ENCODE assay signal across 10 cellular contexts in the genomic region with DNA sequence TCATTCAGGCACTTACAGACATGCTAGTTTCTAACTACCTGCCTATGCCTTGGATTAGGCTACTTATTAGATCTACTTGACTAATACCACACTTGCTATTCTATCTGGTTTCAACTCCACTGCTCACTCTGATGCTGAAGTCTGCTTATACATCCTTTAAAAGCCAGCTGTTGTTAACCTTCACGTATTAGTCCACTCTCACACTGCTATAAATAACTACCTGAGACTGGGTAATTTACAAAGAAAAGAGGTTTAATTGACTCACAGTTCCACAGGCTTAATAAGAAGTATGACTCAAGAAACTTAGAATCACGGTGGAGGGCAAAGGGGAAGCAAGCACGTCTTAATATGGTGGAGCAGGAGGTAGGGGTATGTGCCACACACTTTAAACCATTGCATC. TPM values are rescaled to one million over a fixed set of nuclear protein-coding genes. Genes with fewer than 3 reads are reported as not detected.
A peak's percentile ranks its signal among the peaks of the same experiment; 100 is the strongest.
DNase-seq lines count a peak whose midpoint lies in the region; ATAC-seq and TF ChIP-seq lines count a peak whose summit lies in the region.
"Had no signal": no experiment of that assay in that cellular context is flagged by ENCODE, and none has a peak within 500 bp of the region (broad histone marks: within the 10 kb centered on the region; RNA-seq: fewer than 3 reads in every experiment).

No MANE protein-coding gene starts in this region.

- BruUV-seq in MCF 10A (replicated peaks; lab: Mats Ljungman, UMichigan), result no TSS peak

- POLR2A ChIA-PET in MCF 10A (lab: Yijun Ruan, JAX), result interaction anchor here (0.6 kb wide), 1 partner anchor 173 kb away, joined by 5 read pairs; no protein-coding TSS in a partner anchor

- no CpG with 5 or more reads among the region's 3 CpGs for WGBS in neuronal stem cell (ENCODE audit: extremely low coverage in 2 of 2, insufficient read length in 2 of 2, insufficient replicate concordance in 1 of 2), 2 donors

- H3K4me3 Mint-ChIP-seq in MCF 10A (ENCODE audit: unreplicated experiment), result no peak overlapping the region

- no peaks in the 10 kb centered on the region for H3K27me3 Mint-ChIP-seq in MCF 10A (ENCODE audit: insufficient read depth, unreplicated experiment)

- CTCF ChIA-PET in MCF 10A (lab: Yijun Ruan, JAX), result no interaction called here

- H3K23ac ChIP-seq in neuronal stem cell (ENCODE audit: low read depth, low read length, poor library complexity), result no peak overlapping the region

- H3K9me3 Mint-ChIP-seq in MCF 10A (ENCODE audit: unreplicated experiment), result peaks cover 7% of the 10 kb centered on the region

- no peak overlapping the region for H2AK5ac ChIP-seq in neuronal stem cell (ENCODE audit: low read depth, low read length)

- intact Hi-C loops in MCF 10A (cut with micrococcal nuclease) (no loop called here), breast epithelium (cut with DNase I; ENCODE audit: low total_unique reads) (no loop called here)

- no peak overlapping the region for H3K9ac ChIP-seq in neuronal stem cell (ENCODE audit: low read depth, low read length, poor library complexity)

- no peaks in the 10 kb centered on the region for H3K27me3 ChIP-seq in breast epithelium
- no peaks in the 10 kb centered on the region for H3K27me3 ChIP-seq in neuronal stem cell (ENCODE audit: control insufficient read depth in 3 of 3, insufficient read depth in 3 of 3, low read depth in 1 of 3, low read length in 3 of 3)

- DNase-seq in MCF 10A (ENCODE audit: unreplicated experiment), result no peak
- no peak for DNase-seq in breast epithelium (ENCODE audit: low spot score in 2 of 2)
- DNase-seq in stimulated activated naive CD8-positive, alpha-beta T cell treated with anti-CD3 and anti-CD28 coated beads, Interleukin-15, Interleukin-2, amounts not matched to agents 100 U/mL and 50 U/mL, for 24 hours, result no peak
- DNase-seq in NCI-H345 (lab: John Stamatoyannopoulos, UW), result no peak
- no peak for DNase-seq in nucleus accumbens (lab: John Stamatoyannopoulos, UW)
- DNase-seq in neuronal stem cell (ENCODE audit: low spot score), result no peak
- DNase-seq: stimulated activated naive CD4-positive, alpha-beta T cell had no signal

- H2AFZ ChIP-seq in neuronal stem cell (ENCODE audit: low read length), result no peak overlapping the region

- H3K4me3 ChIP-seq in breast epithelium (no peak overlapping the region), neuronal stem cell (ENCODE audit: low read length in 2 of 2) (no peak overlapping the region)

- no peak overlapping the region for H2BK12ac ChIP-seq in neuronal stem cell (ENCODE audit: low read length)

- H3K36me3 Mint-ChIP-seq in MCF 10A (ENCODE audit: insufficient read depth, unreplicated experiment), result peaks cover 8% of the 10 kb centered on the region

- H3K27ac ChIP-seq in breast epithelium (no peak overlapping the region), neuronal stem cell (replicated peaks; ENCODE audit: low read length) (no peak overlapping the region)
- H3K27ac ChIP-seq: HL-60 had no signal

- H3K4me1 ChIP-seq in breast epithelium (no peaks in the 10 kb centered on the region), neuronal stem cell (ENCODE audit: control insufficient read depth in 2 of 2, insufficient read depth in 1 of 2, low read depth in 1 of 2, low read length in 2 of 2) (peaks cover 2 to 13% of the 10 kb centered on the region in 2 donors)

- peak overlapping the region; percentile 13 for H3K27ac Mint-ChIP-seq in MCF 10A (ENCODE audit: low read depth, unreplicated experiment)

- H3K9me3 ChIP-seq in breast epithelium (peaks cover 4 to 7% of the 10 kb centered on the region in 2 donors), neuronal stem cell (replicated peaks in 1 of 2; ENCODE audit: control insufficient read depth in 2 of 2, insufficient read depth in 1 of 2, low read depth in 1 of 2, low read length in 2 of 2) (peaks cover 2 to 15% of the 10 kb centered on the region in 2 donors)

- H3K36me3 ChIP-seq in breast epithelium, result no peaks in the 10 kb centered on the region
- H3K36me3 ChIP-seq in neuronal stem cell (replicated peaks in 1 of 2; ENCODE audit: control insufficient read depth in 2 of 2, insufficient read depth in 2 of 2, low read length in 2 of 2), result peaks cover 2 to 3% of the 10 kb centered on the region in 2 donors

- H3K18ac ChIP-seq in neuronal stem cell (ENCODE audit: low read length), result no peak overlapping the region

- TF ChIP-seq POLR2A in breast epithelium (IDR thresholded peaks at IDR 0.05), result no peak

- no peak overlapping the region for H4K8ac ChIP-seq in neuronal stem cell (ENCODE audit: low read depth, low read length)

- no peak overlapping the region for H2BK120ac ChIP-seq in neuronal stem cell (ENCODE audit: low read depth, low read length)

- peaks cover 26% of the 10 kb centered on the region for H3K4me1 Mint-ChIP-seq in MCF 10A (ENCODE audit: insufficient read depth, unreplicated experiment)

- TF ChIP-seq CTCF in MCF 10A (IDR thresholded peaks at IDR 0.05; ENCODE audit: unreplicated experiment), result no peak
- no peak for TF ChIP-seq CTCF in breast epithelium (IDR thresholded peaks at IDR 0.05)

- ATAC-seq in GM21526 (IDR thresholded peaks at IDR 0.05; ENCODE audit: low FRiP score, unreplicated experiment) (peak; percentile 72), HG03342 (IDR thresholded peaks at IDR 0.05; ENCODE audit: unreplicated experiment) (peak; percentile 67)
- ATAC-seq in stimulated activated naive CD8-positive, alpha-beta T cell treated with anti-CD3 and anti-CD28 coated beads, Interleukin-15, Interleukin-2, amounts not matched to agents 100 U/mL and 50 U/mL, for 24 hours, result peak; percentile 85

- no peak overlapping the region for H3K14ac ChIP-seq in neuronal stem cell (ENCODE audit: low read length)

- no peak overlapping the region for H3K4me2 ChIP-seq in neuronal stem cell (ENCODE audit: insufficient read depth, low read length, poor library complexity, severe bottlenecking)

- no peak overlapping the region for H3K4ac ChIP-seq in neuronal stem cell (ENCODE audit: low read length)

- no peak overlapping the region for H2BK5ac ChIP-seq in neuronal stem cell (ENCODE audit: low read length)

- no peak overlapping the region for H2BK15ac ChIP-seq in neuronal stem cell (ENCODE audit: low read length)

- no peaks in the 10 kb centered on the region for H3K79me1 ChIP-seq in neuronal stem cell (ENCODE audit: low read depth, low read length)

- no peak overlapping the region for H4K91ac ChIP-seq in neuronal stem cell (ENCODE audit: low read depth, low read length, poor library complexity)

RNA-seq across cellular contexts. Expression of a gene that starts 47.7 kb away (rescaled TPM):
- total RNA-seq in MCF 10A (2022), result 71.7 and 79.0 TPM in 2 replicates
- 10 to 100 TPM; 80.8 to 99.2 (median 89.8) TPM for total RNA-seq in breast epithelium
- 11.7 TPM for polyA plus RNA-seq in neuronal stem cell (2013, experiment 1 of 2)
- polyA plus RNA-seq in neuronal stem cell (2013, experiment 2 of 2), result 11.4 TPM
